ENCODE assay signal across 1 cellular context in the genomic region with DNA sequence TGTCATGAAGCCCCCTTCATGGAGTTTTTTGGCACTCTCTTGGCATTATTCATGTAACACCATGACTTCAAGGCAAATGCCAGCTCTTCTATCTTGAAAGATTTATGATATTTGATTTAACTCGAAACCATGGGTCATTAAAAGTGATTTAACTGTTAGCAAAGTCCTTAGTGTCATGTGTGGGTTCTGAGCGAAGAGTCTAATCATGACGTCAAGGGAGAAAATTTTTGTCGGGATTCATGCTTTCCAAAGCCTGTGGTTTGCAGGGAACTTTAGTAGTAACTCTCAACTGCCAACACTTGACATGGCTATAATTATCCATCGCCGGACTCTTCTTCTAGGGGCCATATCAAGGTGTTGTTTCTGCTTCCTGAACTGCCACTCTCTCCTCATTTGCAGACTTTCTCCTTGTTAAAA.
TF ChIP-seq lines count a peak whose summit lies in the region.

No MANE protein-coding gene starts in this region.

TF ChIP-seq in HEK293, 187 proteins besides CTCF, POLR2A, EP300 and RAD21 (continued from another document):
- no peak for TF ChIP-seq ZNF571 (tag by site-specific recombination; IDR thresholded peaks at IDR 0.05)
- TF ChIP-seq SP2 (tag by site-specific recombination; IDR thresholded peaks at IDR 0.05), result no peak; the same call in 1 of the 2 replicates
- TF ChIP-seq ZFP3 (tag by site-specific recombination; IDR thresholded peaks at IDR 0.05; ENCODE audit: low read depth), result no peak
- TF ChIP-seq ZBTB7A (tag by site-specific recombination; IDR thresholded peaks at IDR 0.05; ENCODE audit: low read depth), result no peak
- TF ChIP-seq KLF16 (tag by site-specific recombination; IDR thresholded peaks at IDR 0.05), result no peak
- TF ChIP-seq, protein P1, sequence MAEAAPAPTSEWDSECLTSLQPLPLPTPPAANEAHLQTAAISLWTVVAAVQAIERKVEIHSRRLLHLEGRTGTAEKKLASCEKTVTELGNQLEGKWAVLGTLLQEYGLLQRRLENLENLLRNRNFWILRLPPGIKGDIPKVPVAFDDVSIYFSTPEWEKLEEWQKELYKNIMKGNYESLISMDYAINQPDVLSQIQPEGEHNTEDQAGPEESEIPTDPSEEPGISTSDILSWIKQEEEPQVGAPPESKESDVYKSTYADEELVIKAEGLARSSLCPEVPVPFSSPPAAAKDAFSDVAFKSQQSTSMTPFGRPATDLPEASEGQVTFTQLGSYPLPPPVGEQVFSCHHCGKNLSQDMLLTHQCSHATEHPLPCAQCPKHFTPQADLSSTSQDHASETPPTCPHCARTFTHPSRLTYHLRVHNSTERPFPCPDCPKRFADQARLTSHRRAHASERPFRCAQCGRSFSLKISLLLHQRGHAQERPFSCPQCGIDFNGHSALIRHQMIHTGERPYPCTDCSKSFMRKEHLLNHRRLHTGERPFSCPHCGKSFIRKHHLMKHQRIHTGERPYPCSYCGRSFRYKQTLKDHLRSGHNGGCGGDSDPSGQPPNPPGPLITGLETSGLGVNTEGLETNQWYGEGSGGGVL (tag by site-specific recombination; IDR thresholded peaks at IDR 0.05), result no peak; the same call in 1 of the 2 replicates
- no peak for TF ChIP-seq HOXA7 (CRISPR knock-in tag; IDR thresholded peaks at IDR 0.05; ENCODE audit: borderline replicate concordance)
- peak; percentile 94 for TF ChIP-seq ZEB2 (tag by site-specific recombination; IDR thresholded peaks at IDR 0.05)
- no peak for TF ChIP-seq ZNF658 (tag by site-specific recombination; IDR thresholded peaks at IDR 0.05)
- no peak; the same call in 1 of the 2 replicates for TF ChIP-seq MYNN (tag by site-specific recombination; IDR thresholded peaks at IDR 0.05; ENCODE audit: borderline replicate concordance)
- TF ChIP-seq ZNF169 (tag by site-specific recombination; IDR thresholded peaks at IDR 0.05), result no peak
- peak; percentile 38; the same call in 1 of the 2 replicates for TF ChIP-seq ZBTB17 (tag by site-specific recombination; IDR thresholded peaks at IDR 0.05)
- peak; percentile 82 for TF ChIP-seq FEZF1 (tag by site-specific recombination; IDR thresholded peaks at IDR 0.05)
- TF ChIP-seq, protein P2, sequence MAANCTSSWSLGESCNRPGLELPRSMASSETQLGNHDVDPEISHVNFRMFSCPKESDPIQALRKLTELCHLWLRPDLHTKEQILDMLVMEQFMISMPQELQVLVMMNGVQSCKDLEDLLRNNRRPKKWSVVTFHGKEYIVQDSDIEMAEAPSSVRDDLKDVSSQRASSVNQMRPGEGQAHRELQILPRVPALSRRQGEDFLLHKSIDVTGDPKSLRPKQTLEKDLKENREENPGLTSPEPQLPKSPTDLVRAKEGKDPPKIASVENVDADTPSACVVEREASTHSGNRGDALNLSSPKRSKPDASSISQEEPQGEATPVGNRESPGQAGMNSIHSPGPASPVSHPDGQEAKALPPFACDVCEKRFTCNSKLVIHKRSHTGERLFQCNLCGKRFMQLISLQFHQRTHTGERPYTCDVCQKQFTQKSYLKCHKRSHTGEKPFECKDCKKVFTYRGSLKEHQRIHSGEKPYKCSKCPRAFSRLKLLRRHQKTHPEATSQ (tag by site-specific recombination; IDR thresholded peaks at IDR 0.05), result no peak
- TF ChIP-seq, protein P3, sequence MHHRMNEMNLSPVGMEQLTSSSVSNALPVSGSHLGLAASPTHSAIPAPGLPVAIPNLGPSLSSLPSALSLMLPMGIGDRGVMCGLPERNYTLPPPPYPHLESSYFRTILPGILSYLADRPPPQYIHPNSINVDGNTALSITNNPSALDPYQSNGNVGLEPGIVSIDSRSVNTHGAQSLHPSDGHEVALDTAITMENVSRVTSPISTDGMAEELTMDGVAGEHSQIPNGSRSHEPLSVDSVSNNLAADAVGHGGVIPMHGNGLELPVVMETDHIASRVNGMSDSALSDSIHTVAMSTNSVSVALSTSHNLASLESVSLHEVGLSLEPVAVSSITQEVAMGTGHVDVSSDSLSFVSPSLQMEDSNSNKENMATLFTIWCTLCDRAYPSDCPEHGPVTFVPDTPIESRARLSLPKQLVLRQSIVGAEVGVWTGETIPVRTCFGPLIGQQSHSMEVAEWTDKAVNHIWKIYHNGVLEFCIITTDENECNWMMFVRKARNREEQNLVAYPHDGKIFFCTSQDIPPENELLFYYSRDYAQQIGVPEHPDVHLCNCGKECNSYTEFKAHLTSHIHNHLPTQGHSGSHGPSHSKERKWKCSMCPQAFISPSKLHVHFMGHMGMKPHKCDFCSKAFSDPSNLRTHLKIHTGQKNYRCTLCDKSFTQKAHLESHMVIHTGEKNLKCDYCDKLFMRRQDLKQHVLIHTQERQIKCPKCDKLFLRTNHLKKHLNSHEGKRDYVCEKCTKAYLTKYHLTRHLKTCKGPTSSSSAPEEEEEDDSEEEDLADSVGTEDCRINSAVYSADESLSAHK (tag by site-specific recombination; IDR thresholded peaks at IDR 0.05), result peak; percentile 64
- TF ChIP-seq ZNF10 (tag by site-specific recombination; IDR thresholded peaks at IDR 0.05), result no peak
- peak; percentile 87 for TF ChIP-seq ZNF366 (tag by site-specific recombination; conservative IDR thresholded peaks at IDR 0.05)
- TF ChIP-seq ZNF624 (tag by site-specific recombination; IDR thresholded peaks at IDR 0.05), result no peak
- TF ChIP-seq ZNF677 (tag by site-specific recombination; IDR thresholded peaks at IDR 0.05), result no peak
